Comparison of ENCODE assay signal across 1 cellular context in genomic region chr17:51397361-51398127, GRCh38.
TF ChIP-seq lines count a peak whose summit lies in the region.

No MANE protein-coding gene starts in this region.

TF ChIP-seq in HEK293, 187 proteins besides CTCF, POLR2A, EP300 and RAD21 (continued from another document):
- TF ChIP-seq PRDM2 (tag by site-specific recombination; IDR thresholded peaks at IDR 0.05; ENCODE audit: borderline replicate concordance) (no peak), WT1 (tag by site-specific recombination; IDR thresholded peaks at IDR 0.05) (no peak), ZNF623 (tag by site-specific recombination; IDR thresholded peaks at IDR 0.05) (no peak), KLF16 (tag by site-specific recombination; IDR thresholded peaks at IDR 0.05) (no peak), ZNF629 (tag by site-specific recombination; IDR thresholded peaks at IDR 0.05) (0 out of 2 replicates have a peak, but pooled peaks have one; percentile 25), PRDM10 (tag by site-specific recombination; IDR thresholded peaks at IDR 0.05) (no peak), ZNF335 (tag by site-specific recombination; conservative IDR thresholded peaks at IDR 0.05) (no peak), ZNF10 (tag by site-specific recombination; IDR thresholded peaks at IDR 0.05) (no peak), MEIS1 (CRISPR knock-in tag; IDR thresholded peaks at IDR 0.05; ENCODE audit: borderline replicate concordance) (no peak), HIC1 (tag by site-specific recombination; IDR thresholded peaks at IDR 0.05) (peak; percentile 36; the same call in 1 of the 2 replicates), ZNF138 (tag by site-specific recombination; IDR thresholded peaks at IDR 0.05; ENCODE audit: borderline replicate concordance) (no peak), ZBTB21 (tag by site-specific recombination; IDR thresholded peaks at IDR 0.05) (peak; percentile 57; the same call in 1 of the 2 replicates), IKZF3 (tag by site-specific recombination; IDR thresholded peaks at IDR 0.05) (no peak), ZNF501 (tag by site-specific recombination; IDR thresholded peaks at IDR 0.05) (no peak)
